Comparison of ENCODE assay signal across 16 cellular contexts in the genomic region with DNA sequence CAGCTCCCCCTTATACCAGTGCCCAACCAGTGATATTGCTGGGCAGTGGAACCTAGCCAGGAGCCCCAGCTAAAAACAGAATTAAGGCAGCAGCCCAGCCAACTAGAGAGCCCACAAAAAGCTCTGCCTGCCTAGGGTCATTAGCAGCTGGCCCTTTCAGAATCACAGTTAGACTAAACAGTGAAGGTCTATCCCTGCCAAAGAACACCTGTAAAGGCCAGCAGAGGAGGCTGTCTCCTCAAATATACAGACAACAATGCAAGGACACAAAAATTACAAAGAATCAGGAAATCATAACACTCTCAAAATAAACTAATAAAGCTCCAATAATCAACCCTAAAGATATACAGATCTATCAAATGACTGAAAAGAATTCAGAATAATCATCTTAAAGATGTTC.
DNase-seq lines count a peak whose midpoint lies in the region; ATAC-seq, FAIRE-seq and TF ChIP-seq lines count a peak whose summit lies in the region.
"Had no signal": no experiment of that assay in that cellular context is flagged by ENCODE, and none has a peak within 500 bp of the region (broad histone marks: within the 10 kb centered on the region; RNA-seq: fewer than 3 reads in every experiment).

No MANE protein-coding gene starts in this region.

- no peaks in the 10 kb centered on the region for H3K79me2 ChIP-seq in HepG2 (ENCODE audit: insufficient read depth, low read length)
- no peaks in the 10 kb centered on the region for H3K79me2 ChIP-seq in OCI-LY3 (ENCODE audit: low read length)
- no peaks in the 10 kb centered on the region for H3K79me2 ChIP-seq in hepatocyte

- H3K9ac ChIP-seq in HepG2 (ENCODE audit: insufficient read depth, low read depth, low read length) = no peak overlapping the region
- H3K9ac ChIP-seq in OCI-LY3 (ENCODE audit: low read length) = no peak overlapping the region

- no peaks in the 10 kb centered on the region for H3K9me3 ChIP-seq in HepG2 (ENCODE audit: low read length)
- H3K9me3 ChIP-seq in right lobe of liver = no peaks in the 10 kb centered on the region
- no peaks in the 10 kb centered on the region for H3K9me3 ChIP-seq in OCI-LY3 (ENCODE audit: insufficient read depth, low read length)
- H3K9me3 ChIP-seq in hepatocyte (ENCODE audit: low read depth) = no peaks in the 10 kb centered on the region

- H3K27ac ChIP-seq in HepG2 (ENCODE audit: extremely low read length, insufficient read depth, low read length) (no peak overlapping the region), right lobe of liver (no peak overlapping the region), OCI-LY3 (ENCODE audit: low read length) (no peak overlapping the region), hepatocyte (no peak overlapping the region)
- H3K27ac ChIP-seq: C4-2B had no signal

- in situ Hi-C loops in HepG2 (cut with HindIII; ENCODE audit: extremely low pct_ligation_motif_present, low pct_unique_long_range_greater_than_20kb) = no loop called here

- TF ChIP-seq RAD21 in HepG2 (CRISPR knock-in tag; IDR thresholded peaks at IDR 0.05) = no peak

- H3K4me2 ChIP-seq in HepG2 (ENCODE audit: low read depth, low read length) (no peak overlapping the region), OCI-LY3 (ENCODE audit: low read length) (no peak overlapping the region), hepatocyte (no peak overlapping the region)

- no TSS peak for BruUV-seq in HepG2 (replicated peaks; lab: Mats Ljungman, UMichigan)

- no peak for FAIRE-seq in HepG2 (lab: Jason Lieb, UNC)
- FAIRE-seq: A204.1, G401.6 had no signal

- POLR2A ChIA-PET in HepG2 (lab: Yijun Ruan, JAX) = no interaction called here

- no peak overlapping the region for H3K4me3 ChIP-seq in HepG2 (replicated peaks in 1 of 3; ENCODE audit: insufficient read depth in 1 of 3, low read depth in 2 of 3, low read length in 3 of 3)
- no peak overlapping the region for H3K4me3 ChIP-seq in right lobe of liver
- no peak overlapping the region for H3K4me3 ChIP-seq in OCI-LY3 (ENCODE audit: low read length)
- H3K4me3 ChIP-seq in hepatocyte = no peak overlapping the region

- TF ChIP-seq POLR2A in HepG2 (IDR thresholded peaks at IDR 0.05; ENCODE audit: insufficient read depth in 1 of 2, low read depth in 2 of 2, low read length in 2 of 2) (no peak), right lobe of liver (IDR thresholded peaks at IDR 0.05) (no peak)

- no peaks in the 10 kb centered on the region for H3K9me2 ChIP-seq in hepatocyte (replicated peaks; ENCODE audit: insufficient read depth)

- TF ChIP-seq EP300 in HepG2 (IDR thresholded peaks at IDR 0.05; ENCODE audit: low read depth in 2 of 2, low read length in 2 of 2) (no peak), HepG2 (CRISPR knock-in tag; IDR thresholded peaks at IDR 0.05; ENCODE audit: borderline replicate concordance) (no peak)

- H3K36me3 ChIP-seq in HepG2 (replicated peaks in 1 of 2; ENCODE audit: control insufficient read depth in 1 of 2, insufficient read depth in 2 of 2, low read length in 2 of 2) (no peaks in the 10 kb centered on the region), right lobe of liver (no peaks in the 10 kb centered on the region), OCI-LY3 (replicated peaks; ENCODE audit: low read depth, low read length) (no peaks in the 10 kb centered on the region), hepatocyte (replicated peaks; ENCODE audit: insufficient read depth, low read depth) (no peaks in the 10 kb centered on the region)

- H3K4me1 ChIP-seq in HepG2 (ENCODE audit: insufficient read depth, low read length) = no peaks in the 10 kb centered on the region
- H3K4me1 ChIP-seq in right lobe of liver = no peaks in the 10 kb centered on the region
- H3K4me1 ChIP-seq in OCI-LY3 (ENCODE audit: low read length) = no peaks in the 10 kb centered on the region
- H3K4me1 ChIP-seq in hepatocyte (ENCODE audit: insufficient read depth) = peaks cover 3% of the 10 kb centered on the region

- H3K27me3 ChIP-seq in HepG2 (ENCODE audit: control insufficient read depth in 1 of 2, insufficient read depth in 2 of 2, low read length in 2 of 2) = no peaks in the 10 kb centered on the region
- no peaks in the 10 kb centered on the region for H3K27me3 ChIP-seq in right lobe of liver
- no peaks in the 10 kb centered on the region for H3K27me3 ChIP-seq in OCI-LY3 (ENCODE audit: low read depth, low read length)
- H3K27me3 ChIP-seq in hepatocyte = no peaks in the 10 kb centered on the region

- peak; percentile 36 for TF ChIP-seq CTCF in HepG2 (CRISPR knock-in tag; IDR thresholded peaks at IDR 0.05)
- TF ChIP-seq CTCF in right lobe of liver (IDR thresholded peaks at IDR 0.05) = no peak
- peak; percentile 24; the same call in 1 of the 2 replicates for TF ChIP-seq CTCF in OCI-LY3 (IDR thresholded peaks at IDR 0.05; ENCODE audit: low read depth, low read length)
- peak; percentile 17 for TF ChIP-seq CTCF in hepatocyte (IDR thresholded peaks at IDR 0.05; ENCODE audit: poor library complexity)

- CTCF ChIA-PET in HepG2 (lab: Yijun Ruan, JAX; ENCODE audit: low intra/inter-chr PET ratio, low total read pairs) = no interaction called here

- intact Hi-C loops in HepG2 (cut with micrococcal nuclease; ENCODE audit: unreplicated experiment) (loop anchor here (5.0 kb wide), 1 partner anchor 78 kb away; the partner anchor contains the start of gene HTR1E), right lobe of liver (cut with DNase I) (no loop called here)

- ATAC-seq in HepG2 = 0 out of 3 replicates have a peak, but pooled peaks have one; percentile 41
- no peak for ATAC-seq in right lobe of liver
- no peak for ATAC-seq in HG02938 (IDR thresholded peaks at IDR 0.05; ENCODE audit: unreplicated experiment)

- no peak for DNase-seq in HepG2 (ENCODE audit: low spot score)
- DNase-seq in right lobe of liver = no peak
- DNase-seq in hepatocyte (ENCODE audit: low spot score) = no peak
- DNase-seq in islet precursor cell = no peak
- DNase-seq in stimulated activated naive CD4-positive, alpha-beta T cell (lab: John Stamatoyannopoulos, UW) = no peak
- DNase-seq in epidermal melanocyte (ENCODE audit: insufficient read length, low spot score) = no peak
- DNase-seq: DMS79, GOT3, NCI-H1048, NCI-H226, SHP77 had no signal

- H4K20me1 ChIP-seq in HepG2 (ENCODE audit: insufficient read depth, low read length) (no peaks in the 10 kb centered on the region), OCI-LY3 (ENCODE audit: insufficient read depth, low read length) (no peaks in the 10 kb centered on the region), hepatocyte (ENCODE audit: insufficient read depth, poor library complexity, severe bottlenecking) (no peaks in the 10 kb centered on the region)

- H2AFZ ChIP-seq in HepG2 (ENCODE audit: low read length) (no peak overlapping the region), OCI-LY3 (ENCODE audit: low read depth, low read length) (no peak overlapping the region), hepatocyte (no peak overlapping the region)

TF ChIP-seq in HepG2, 621 proteins besides CTCF, POLR2A, EP300 and RAD21:
- TF ChIP-seq EHMT2 (IDR thresholded peaks at IDR 0.05; ENCODE audit: borderline replicate concordance, low read depth, low read length) = no peak
- peak; percentile 47 for TF ChIP-seq STAG1 (CRISPR knock-in tag; IDR thresholded peaks at IDR 0.05)
- TF ChIP-seq ZNF512 (CRISPR knock-in tag; IDR thresholded peaks at IDR 0.05) = no peak
- TF ChIP-seq ZBTB37 (CRISPR knock-in tag; IDR thresholded peaks at IDR 0.05) = no peak
- TF ChIP-seq SMC3 (IDR thresholded peaks at IDR 0.05; ENCODE audit: low read length) = peak; percentile 16; the same call in 1 of the 2 replicates

Comparison
In these comparisons a context has a peak if more than half of its experiments do, and no peak if none do; other contexts are left out.
1. CTCF ChIP-seq: peak in HepG2 (single experiment), OCI-LY3 (single experiment) and hepatocyte (single experiment); none in right lobe of liver (0 of 4).